ENCODE assay signal across 14 cellular contexts in genomic region chr7:34066968-34067367, GRCh38.
DNase-seq lines count a peak whose midpoint lies in the region; ATAC-seq and TF ChIP-seq lines count a peak whose summit lies in the region.
"Had no signal": no experiment of that assay in that cellular context is flagged by ENCODE, and none has a peak within 500 bp of the region (broad histone marks: within the 10 kb centered on the region; RNA-seq: fewer than 3 reads in every experiment).

No MANE protein-coding gene starts in this region.

- H3K9me3 ChIP-seq in T-helper 17 cell (ENCODE audit: control insufficient read depth, low read length, poor library complexity, severe bottlenecking): no peaks in the 10 kb centered on the region
- H3K9me3 ChIP-seq: Caco-2, suprapubic skin had no signal

- TF ChIP-seq CTCF in progenitor cell of endocrine pancreas (IDR thresholded peaks at IDR 0.05; ENCODE audit: unreplicated experiment): no peak

- H3K4me3 Mint-ChIP-seq in progenitor cell of endocrine pancreas (ENCODE audit: low read depth) (no peak overlapping the region), T-helper 17 cell (no peak overlapping the region)
- H3K4me3 Mint-ChIP-seq: activated naive CD8-positive, alpha-beta T cell treated with anti-CD3 and anti-CD28 coated beads for 36 hours had no signal

- H3K36me3 Mint-ChIP-seq in progenitor cell of endocrine pancreas (ENCODE audit: insufficient read depth) (no peaks in the 10 kb centered on the region), T-helper 17 cell (ENCODE audit: low read depth) (no peaks in the 10 kb centered on the region)
- H3K36me3 Mint-ChIP-seq: activated naive CD8-positive, alpha-beta T cell treated with anti-CD3 and anti-CD28 coated beads for 36 hours had no signal

- H3K27ac Mint-ChIP-seq in progenitor cell of endocrine pancreas: no peak overlapping the region
- H3K27ac Mint-ChIP-seq in T-helper 17 cell: no peak overlapping the region
- H3K27ac Mint-ChIP-seq: activated naive CD8-positive, alpha-beta T cell treated with anti-CD3 and anti-CD28 coated beads for 36 hours had no signal

- no peaks in the 10 kb centered on the region for H3K9me3 Mint-ChIP-seq in progenitor cell of endocrine pancreas (ENCODE audit: low read depth)
- H3K9me3 Mint-ChIP-seq: activated naive CD8-positive, alpha-beta T cell treated with anti-CD3 and anti-CD28 coated beads for 36 hours had no signal

- H3K27me3 Mint-ChIP-seq in progenitor cell of endocrine pancreas (no peaks in the 10 kb centered on the region), T-helper 17 cell (peaks cover 4% of the 10 kb centered on the region)
- H3K27me3 Mint-ChIP-seq: activated naive CD8-positive, alpha-beta T cell treated with anti-CD3 and anti-CD28 coated beads for 36 hours had no signal

- DNase-seq in Daoy (ENCODE audit: low read depth): peak; percentile 58
- peak; percentile 54 for DNase-seq in M059J (ENCODE audit: low read depth)
- DNase-seq in NCI-H524 treated with DMSO at 0.1 percent for 48 hours (lab: John Stamatoyannopoulos, UW): peak; percentile 52
- DNase-seq in left kidney (ENCODE audit: low read depth, low spot score): peak; percentile 44
- DNase-seq in progenitor cell of endocrine pancreas (ENCODE audit: low spot score, unreplicated experiment): no peak
- DNase-seq in T-helper 17 cell: no peak
- DNase-seq: activated CD8-positive, alpha-beta memory T cell treated with anti-CD3 and anti-CD28 coated beads, Interleukin-2, amount 50 U/mL, for 48 hours; activated naive CD8-positive, alpha-beta T cell treated with anti-CD3 and anti-CD28 coated beads for 36 hours; Caco-2; cerebellar nuclear complex; KG1; NCI-H82 had no signal

- no peak for ATAC-seq in HG03571 (IDR thresholded peaks at IDR 0.05; ENCODE audit: unreplicated experiment)
- ATAC-seq in T-helper 17 cell: no peak

- no peaks in the 10 kb centered on the region for H3K4me1 Mint-ChIP-seq in progenitor cell of endocrine pancreas (ENCODE audit: low read depth)
- H3K4me1 Mint-ChIP-seq in T-helper 17 cell: no peaks in the 10 kb centered on the region

Comparison
In these comparisons a context has a peak if more than half of its experiments do, and no peak if none do; other contexts are left out.
1. DNase-seq: peak in Daoy (single experiment), M059J (single experiment), NCI-H524 treated with DMSO at 0.1 percent for 48 hours (single experiment) and left kidney (single experiment); none in progenitor cell of endocrine pancreas (single experiment) and T-helper 17 cell (0 of 3).